Comparison of ENCODE assay signal across 14 cellular contexts in the genomic region with DNA sequence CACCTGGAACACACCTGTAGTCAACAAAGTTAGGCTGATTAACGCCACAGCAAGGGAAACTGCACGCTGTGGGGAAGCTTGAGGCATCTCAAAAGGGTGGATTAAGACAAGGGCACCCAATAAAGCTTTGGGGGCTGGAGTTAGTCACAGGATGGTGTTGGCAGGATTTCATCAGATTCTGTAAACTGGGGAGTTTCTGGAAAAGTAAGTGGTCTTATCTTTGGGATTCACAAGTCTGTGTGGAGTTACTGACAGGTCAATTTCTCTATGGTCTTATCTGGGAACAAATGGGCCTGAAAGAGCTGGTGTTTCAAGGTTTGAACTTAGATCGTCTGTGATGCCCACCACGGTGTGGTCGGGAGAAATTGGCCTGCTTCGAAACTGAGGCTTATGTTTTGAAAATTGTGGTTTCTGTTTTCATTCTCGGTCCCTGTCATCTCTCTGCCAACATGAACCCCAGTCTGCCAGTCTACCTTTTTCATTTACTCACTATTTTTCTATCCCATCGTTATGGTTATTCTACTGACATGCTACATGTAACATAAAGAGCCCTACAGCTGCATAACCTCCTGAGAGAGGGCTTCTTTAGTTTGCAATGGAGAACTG. TPM values are rescaled to one million over a fixed set of nuclear protein-coding genes. Genes with fewer than 3 reads are reported as not detected.
DNase-seq lines count a peak whose midpoint lies in the region; ATAC-seq, FAIRE-seq and TF ChIP-seq lines count a peak whose summit lies in the region.
"Had no signal": no experiment of that assay in that cellular context is flagged by ENCODE, and none has a peak within 500 bp of the region (broad histone marks: within the 10 kb centered on the region; RNA-seq: fewer than 3 reads in every experiment).

No MANE protein-coding gene starts in this region.

- POLR2A ChIA-PET in CD8-positive, alpha-beta memory T cell (lab: Charles Lee) = no interaction called here

- peak overlapping the region in 7 of 8 donors; percentile 8 to 84 (median 78) for H3K27ac Mint-ChIP-seq in CD8-positive, alpha-beta memory T cell

- ATAC-seq in GM18861 (IDR thresholded peaks at IDR 0.05; ENCODE audit: unreplicated experiment) = peak; percentile 39
- ATAC-seq: activated CD4-positive, CD25-positive, alpha-beta regulatory T cell treated with anti-CD3 and anti-CD28 coated beads, Interleukin-2, amount 50 U/mL, for 24 hours had no signal

- no peak overlapping the region for H3K27ac ChIP-seq in CD8-positive, alpha-beta memory T cell (ENCODE audit: low read depth, low read length)
- H3K27ac ChIP-seq in transverse colon = no peak overlapping the region
- H3K27ac ChIP-seq: left ventricle myocardium inferior, SJCRH30 had no signal

- in situ Hi-C loops in transverse colon (cut with MboI; ENCODE audit: low pct_ligation_motif_present in 1 of 4, low pct_unique_long_range_greater_than_20kb in 1 of 4, low sequenced_read_pairs in 3 of 4) = no loop called here

- TF ChIP-seq POLR2A in NB4 (IDR thresholded peaks at IDR 0.05; ENCODE audit: extremely low read depth, insufficient read length) (no peak), transverse colon (IDR thresholded peaks at IDR 0.05) (no peak)

- intact Hi-C loops in transverse colon (cut with DNase I; ENCODE audit: low total_unique reads) = no loop called here

- 73 to 76% methylated on average over 4 to 8 of the region's 8 CpGs for WGBS in transverse colon (ENCODE audit: low coverage in 1 of 2), 2 donors

- no peaks in the 10 kb centered on the region for H3K36me3 ChIP-seq in CD8-positive, alpha-beta memory T cell (ENCODE audit: insufficient read depth, low read length)
- H3K36me3 ChIP-seq in MG63 (no peaks in the 10 kb centered on the region), transverse colon (no peaks in the 10 kb centered on the region)
- H3K36me3 ChIP-seq: left ventricle myocardium inferior, SJCRH30 had no signal

- TF ChIP-seq EP300 in transverse colon (IDR thresholded peaks at IDR 0.05; ENCODE audit: low read depth) = no peak

- H3K9me3 ChIP-seq in CD8-positive, alpha-beta memory T cell (ENCODE audit: low read length) = no peaks in the 10 kb centered on the region
- no peaks in the 10 kb centered on the region for H3K9me3 ChIP-seq in MG63
- H3K9me3 ChIP-seq in transverse colon = no peaks in the 10 kb centered on the region
- H3K9me3 ChIP-seq: SJCRH30 had no signal

- no peaks in the 10 kb centered on the region for H3K4me1 ChIP-seq in CD8-positive, alpha-beta memory T cell (ENCODE audit: insufficient read depth, low read length)
- no peaks in the 10 kb centered on the region for H3K4me1 ChIP-seq in transverse colon
- H3K4me1 ChIP-seq: left ventricle myocardium inferior, SJCRH30 had no signal

- peaks cover 0 to 9% (median 0%) of the 10 kb centered on the region in 5 donors for H3K9me3 Mint-ChIP-seq in CD8-positive, alpha-beta memory T cell

- peak overlapping the region in 6 of 7 donors; percentile 26 to 81 (median 56) for H3K4me3 Mint-ChIP-seq in CD8-positive, alpha-beta memory T cell

- H3K27me3 ChIP-seq in CD8-positive, alpha-beta memory T cell (ENCODE audit: insufficient read depth, low read length, poor library complexity, severe bottlenecking) = no peaks in the 10 kb centered on the region
- H3K27me3 ChIP-seq in MG63 = no peaks in the 10 kb centered on the region
- H3K27me3 ChIP-seq in transverse colon = no peaks in the 10 kb centered on the region
- H3K27me3 ChIP-seq: SJCRH30 had no signal

- FAIRE-seq in frontal cortex (lab: Jason Lieb, UNC) = no peak

- CTCF ChIA-PET in CD8-positive, alpha-beta memory T cell (lab: Charles Lee) = interaction anchor here (1.0 kb wide), 1 partner anchor 25 kb away, joined by 3 read pairs; no protein-coding TSS in a partner anchor

- TF ChIP-seq CTCF in NB4 (IDR thresholded peaks at IDR 0.05; ENCODE audit: low read depth, low read length) (no peak), epithelial cell of proximal tubule (conservative IDR thresholded peaks at IDR 0.05; ENCODE audit: low read depth, low read length) (no peak), transverse colon (IDR thresholded peaks at IDR 0.05) (no peak)

- H3K27me3 Mint-ChIP-seq in CD8-positive, alpha-beta memory T cell = peaks cover 0 to 3% of the 10 kb centered on the region in 2 donors

- peaks cover 29 to 47% (median 33%) of the 10 kb centered on the region in 3 donors for H3K4me1 Mint-ChIP-seq in CD8-positive, alpha-beta memory T cell

- no peak for DNase-seq in CD8-positive, alpha-beta memory T cell
- DNase-seq in NB4 (ENCODE audit: low read depth) = peak; percentile 42
- no peak for DNase-seq in epithelial cell of proximal tubule (ENCODE audit: low read depth)
- no peak for DNase-seq in COR-L47 (lab: John Stamatoyannopoulos, UW)
- no peak for DNase-seq in MG63
- DNase-seq in transverse colon = no peak
- no peak for DNase-seq in frontal cortex (ENCODE audit: low spot score in 2 of 2)
- DNase-seq: effector CD4-positive, alpha-beta T cell; left ventricle myocardium inferior; NCI-H1048; NCI-H526; SJCRH30 had no signal

- H3K36me3 Mint-ChIP-seq in CD8-positive, alpha-beta memory T cell = no peaks in the 10 kb centered on the region

- H3K4me3 ChIP-seq in CD8-positive, alpha-beta memory T cell (ENCODE audit: low read length) = no peak overlapping the region
- no peak overlapping the region for H3K4me3 ChIP-seq in NB4 (ENCODE audit: low read depth, low read length)
- peak overlapping the region; percentile 34 for H3K4me3 ChIP-seq in epithelial cell of proximal tubule (ENCODE audit: low read depth, low read length)
- H3K4me3 ChIP-seq in MG63 = no peak overlapping the region
- no peak overlapping the region for H3K4me3 ChIP-seq in transverse colon
- H3K4me3 ChIP-seq: left ventricle myocardium inferior, SJCRH30 had no signal

RNA-seq across cellular contexts. Expression of a gene that starts 23.8 kb away (rescaled TPM):
- 10 to 100 TPM; 25.0 to 26.4 TPM for total RNA-seq in CD8-positive, alpha-beta memory T cell
- polyA plus RNA-seq in CD8-positive, alpha-beta memory T cell = 59.2 TPM
- total RNA-seq in epithelial cell of proximal tubule (0.51 and 1.2 TPM in 2 replicates), transverse colon (100 to 1,000 TPM in 2 of 4 donors, 10 to 100 TPM in 2; 82.8 to 139 (median 102) TPM), frontal cortex (3.7 TPM)
- not detected in 2 replicates for total RNA-seq in MG63 (2014; rRNA removed; shearing (Covaris generic); ENCODE audit: low replicate concordance)
